ENCODE assay signal across 9 cellular contexts in genomic region chr5:141681695-141682641, GRCh38. TPM values are rescaled to one million over a fixed set of nuclear protein-coding genes. Genes with fewer than 3 reads are reported as not detected.
DNase-seq lines count a peak whose midpoint lies in the region; ATAC-seq and TF ChIP-seq lines count a peak whose summit lies in the region.
"Had no signal": no experiment of that assay in that cellular context is flagged by ENCODE, and none has a peak within 500 bp of the region (broad histone marks: within the 10 kb centered on the region; RNA-seq: fewer than 3 reads in every experiment).

A gene with protein sequence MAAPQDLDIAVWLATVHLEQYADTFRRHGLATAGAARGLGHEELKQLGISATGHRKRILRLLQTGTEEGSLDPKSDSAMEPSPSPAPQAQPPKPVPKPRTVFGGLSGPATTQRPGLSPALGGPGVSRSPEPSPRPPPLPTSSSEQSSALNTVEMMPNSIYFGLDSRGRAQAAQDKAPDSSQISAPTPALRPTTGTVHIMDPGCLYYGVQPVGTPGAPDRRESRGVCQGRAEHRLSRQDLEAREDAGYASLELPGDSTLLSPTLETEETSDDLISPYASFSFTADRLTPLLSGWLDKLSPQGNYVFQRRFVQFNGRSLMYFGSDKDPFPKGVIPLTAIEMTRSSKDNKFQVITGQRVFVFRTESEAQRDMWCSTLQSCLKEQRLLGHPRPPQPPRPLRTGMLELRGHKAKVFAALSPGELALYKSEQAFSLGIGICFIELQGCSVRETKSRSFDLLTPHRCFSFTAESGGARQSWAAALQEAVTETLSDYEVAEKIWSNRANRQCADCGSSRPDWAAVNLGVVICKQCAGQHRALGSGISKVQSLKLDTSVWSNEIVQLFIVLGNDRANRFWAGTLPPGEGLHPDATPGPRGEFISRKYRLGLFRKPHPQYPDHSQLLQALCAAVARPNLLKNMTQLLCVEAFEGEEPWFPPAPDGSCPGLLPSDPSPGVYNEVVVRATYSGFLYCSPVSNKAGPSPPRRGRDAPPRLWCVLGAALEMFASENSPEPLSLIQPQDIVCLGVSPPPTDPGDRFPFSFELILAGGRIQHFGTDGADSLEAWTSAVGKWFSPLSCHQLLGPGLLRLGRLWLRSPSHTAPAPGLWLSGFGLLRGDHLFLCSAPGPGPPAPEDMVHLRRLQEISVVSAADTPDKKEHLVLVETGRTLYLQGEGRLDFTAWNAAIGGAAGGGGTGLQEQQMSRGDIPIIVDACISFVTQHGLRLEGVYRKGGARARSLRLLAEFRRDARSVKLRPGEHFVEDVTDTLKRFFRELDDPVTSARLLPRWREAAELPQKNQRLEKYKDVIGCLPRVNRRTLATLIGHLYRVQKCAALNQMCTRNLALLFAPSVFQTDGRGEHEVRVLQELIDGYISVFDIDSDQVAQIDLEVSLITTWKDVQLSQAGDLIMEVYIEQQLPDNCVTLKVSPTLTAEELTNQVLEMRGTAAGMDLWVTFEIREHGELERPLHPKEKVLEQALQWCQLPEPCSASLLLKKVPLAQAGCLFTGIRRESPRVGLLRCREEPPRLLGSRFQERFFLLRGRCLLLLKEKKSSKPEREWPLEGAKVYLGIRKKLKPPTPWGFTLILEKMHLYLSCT (N-terminal part only) (minus strand): TSS chr5:141682230. CDS start chr5:141680486, 1,744 bp downstream.

- peak within 1 kb of the TSS; percentile 98 for H4K8ac ChIP-seq in mesenchymal stem cell (ENCODE audit: low read length)

- H3K4me2 ChIP-seq in mesenchymal stem cell (ENCODE audit: low read length, poor library complexity, severe bottlenecking), result peak within 1 kb of the TSS; percentile 84

- WGBS in mesenchymal stem cell, result 1% methylated on average over 61 of the region's 77 CpGs

- peak within 1 kb of the TSS; percentile 90 for H4K91ac ChIP-seq in mesenchymal stem cell (ENCODE audit: low read length)

- peak within 1 kb of the TSS; percentile 13 for H3K27ac ChIP-seq in mesenchymal stem cell (ENCODE audit: low read length, poor library complexity, severe bottlenecking)
- H3K27ac ChIP-seq: SK-N-MC had no signal

- H3K9ac ChIP-seq in ES-I3 (ENCODE audit: low read depth, low read length) (peak within 1 kb of the TSS; percentile 78), mesenchymal stem cell (ENCODE audit: low read length) (peak within 1 kb of the TSS; percentile 94)

- TF ChIP-seq CTCF in epithelial cell of esophagus (IDR thresholded peaks at IDR 0.05; ENCODE audit: insufficient read depth, low read depth, low read length, missing control alignments), result no peak

- peak within 1 kb of the TSS; percentile 66 to 69 for H3K18ac ChIP-seq in mesenchymal stem cell (ENCODE audit: low read depth in 1 of 2, low read length in 2 of 2)

- H2BK5ac ChIP-seq in mesenchymal stem cell (ENCODE audit: low read depth, low read length, poor library complexity, severe bottlenecking), result no peak within 1 kb of the TSS

- DNase-seq in NCI-H2227 (lab: John Stamatoyannopoulos, UW; ENCODE audit: unreplicated experiment), result peak; percentile 66
- DNase-seq in activated T-cell treated with anti-CD3 and anti-CD28 coated beads for 48 hours (ENCODE audit: low read depth), result peak; percentile 41
- peak; percentile 89 for DNase-seq in epithelial cell of esophagus (ENCODE audit: low read depth)
- DNase-seq in mesenchymal stem cell, result peak; percentile 91
- DNase-seq in stimulated activated naive CD8-positive, alpha-beta T cell treated with anti-CD3 and anti-CD28 coated beads, Interleukin-15, Interleukin-2, amounts not matched to agents 100 U/mL and 50 U/mL, for 24 hours, result peak; percentile 68

- H3K36me3 ChIP-seq in ES-I3 (ENCODE audit: insufficient read depth, low read length) (peaks cover 3% of the 10 kb centered on the region; the same call in 1 of the 2 replicates), mesenchymal stem cell (ENCODE audit: control insufficient read depth in 1 of 2, insufficient read depth in 2 of 2, low read depth in 1 of 2, low read length in 2 of 2) (peaks cover 18 to 21% of the 10 kb centered on the region in 2 experiments)

- peak within 1 kb of the TSS; percentile 57 for H2AFZ ChIP-seq in mesenchymal stem cell (ENCODE audit: low read depth, low read length)

- H2BK12ac ChIP-seq in mesenchymal stem cell (ENCODE audit: low read length in 2 of 2), result peak within 1 kb of the TSS; percentile 85 to 96

- H3K4me3 ChIP-seq in epithelial cell of esophagus (ENCODE audit: low read length) (peak within 1 kb of the TSS; percentile 45), mesenchymal stem cell (ENCODE audit: insufficient read depth in 1 of 2, low read depth in 1 of 2, low read length in 2 of 2) (peak within 1 kb of the TSS; percentile 54 to 78)
- H3K4me3 ChIP-seq: SK-N-MC had no signal

- peak within 1 kb of the TSS; percentile 92 for H2BK15ac ChIP-seq in mesenchymal stem cell (ENCODE audit: low read depth, poor library complexity, severe bottlenecking)

- H2BK120ac ChIP-seq in mesenchymal stem cell (ENCODE audit: low read depth, low read length), result peak within 1 kb of the TSS; percentile 82

- H3K4me1 ChIP-seq in ES-I3 (ENCODE audit: insufficient read depth, low read length) (peaks cover 34% of the 10 kb centered on the region), mesenchymal stem cell (ENCODE audit: control insufficient read depth, insufficient read depth, low read depth, low read length) (peaks cover 29% of the 10 kb centered on the region)

- H3K23ac ChIP-seq in mesenchymal stem cell (ENCODE audit: low read length in 2 of 2), result peak within 1 kb of the TSS in 1 of 2 experiments; percentile 53

- peak within 1 kb of the TSS; percentile 39 to 94 for H3K4ac ChIP-seq in mesenchymal stem cell (ENCODE audit: low read depth in 1 of 2, low read length in 2 of 2)

- H3K27me3 ChIP-seq in mesenchymal stem cell (ENCODE audit: control insufficient read depth in 1 of 2, insufficient read depth in 1 of 2, low read length in 2 of 2), result no peaks in the 10 kb centered on the region

- no peaks in the 10 kb centered on the region for H3K9me3 ChIP-seq in ES-I3 (ENCODE audit: control insufficient read depth, insufficient read depth, low read length)
- H3K9me3 ChIP-seq in mesenchymal stem cell (ENCODE audit: control insufficient read depth, low read length), result no peaks in the 10 kb centered on the region

- peak; percentile 70 for ATAC-seq in stimulated activated naive CD8-positive, alpha-beta T cell treated with anti-CD3 and anti-CD28 coated beads, Interleukin-15, Interleukin-2, amounts not matched to agents 100 U/mL and 50 U/mL, for 24 hours
- no peak for ATAC-seq in GM18873 (IDR thresholded peaks at IDR 0.05; ENCODE audit: low FRiP score, unreplicated experiment)
- ATAC-seq in GM21737 (IDR thresholded peaks at IDR 0.05; ENCODE audit: unreplicated experiment), result no peak

- peak within 1 kb of the TSS in 1 of 2 experiments; percentile 86 for H3K14ac ChIP-seq in mesenchymal stem cell (ENCODE audit: low read length in 2 of 2)

- peak within 1 kb of the TSS; percentile 23 for H2AK5ac ChIP-seq in mesenchymal stem cell (ENCODE audit: low read length, severe bottlenecking)

- peaks cover 17% of the 10 kb centered on the region for H3K79me1 ChIP-seq in mesenchymal stem cell (replicated peaks; ENCODE audit: low read length, poor library complexity, severe bottlenecking)

RNA-seq across cellular contexts. Expression of the gene that starts here (rescaled TPM):
- polyA plus RNA-seq in mesenchymal stem cell (2013, experiment 1 of 2), result 6.8 TPM
- polyA plus RNA-seq in mesenchymal stem cell (2013, experiment 2 of 2), result 6.3 TPM

Comparison
In these comparisons a context has a peak if more than half of its experiments do, and no peak if none do; other contexts are left out.
1. DNase-seq: peak in every context shown above with its lines; median percentile 91 in mesenchymal stem cell; 89 in epithelial cell of esophagus; 68 in stimulated activated naive CD8-positive, alpha-beta T cell treated with anti-CD3 and anti-CD28 coated beads, Interleukin-15, Interleukin-2, amounts not matched to agents 100 U/mL and 50 U/mL, for 24 hours; 66 in NCI-H2227; 41 in activated T-cell treated with anti-CD3 and anti-CD28 coated beads for 48 hours.